Comparison of ENCODE assay signal across 19 cellular contexts in the genomic region with DNA sequence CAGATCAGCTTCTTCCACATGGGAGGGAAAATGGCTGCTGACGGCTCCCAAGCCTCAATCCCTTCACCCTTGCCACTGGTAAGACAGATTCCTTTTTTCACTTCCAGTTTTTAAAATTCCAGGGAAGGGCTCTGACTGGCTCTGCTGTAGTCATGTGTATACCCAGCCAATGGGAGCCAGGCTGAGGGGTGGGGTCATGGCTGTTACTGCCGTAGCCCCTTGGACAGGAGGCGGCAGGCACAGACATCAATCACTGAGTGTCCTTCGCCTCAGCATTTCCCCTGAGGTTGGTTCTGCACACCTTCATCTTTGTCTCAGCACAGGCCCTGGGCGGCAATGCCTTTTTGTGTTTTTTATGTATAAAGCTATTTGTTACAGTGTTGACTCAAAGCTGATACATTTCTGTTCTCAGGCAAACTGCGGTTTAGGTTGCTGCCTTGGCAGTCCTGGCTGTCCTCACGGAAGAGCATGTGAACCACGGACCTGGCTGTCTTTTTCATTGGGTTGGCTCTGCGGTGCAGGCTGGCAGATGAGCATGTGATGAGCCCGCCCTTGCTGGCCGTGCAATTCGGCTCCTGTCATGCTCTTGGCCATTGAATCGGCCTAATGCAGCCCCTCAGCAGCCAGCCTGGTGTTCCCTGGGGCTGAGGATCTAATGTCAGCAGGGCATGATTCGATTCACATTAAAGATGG.
DNase-seq lines count a peak whose midpoint lies in the region; TF ChIP-seq lines count a peak whose summit lies in the region.
"Had no signal": no experiment of that assay in that cellular context is flagged by ENCODE, and none has a peak within 500 bp of the region (broad histone marks: within the 10 kb centered on the region; RNA-seq: fewer than 3 reads in every experiment).

No MANE protein-coding gene starts in this region.

- no peak overlapping the region for H2AK5ac ChIP-seq in mesendoderm (ENCODE audit: low read length)

- H3K9ac ChIP-seq in Loucy (ENCODE audit: low read depth, low read length, poor library complexity, severe bottlenecking) (no peak overlapping the region), mesendoderm (ENCODE audit: low read length) (no peak overlapping the region)

- H3K4me3 ChIP-seq in Loucy (ENCODE audit: low read length, poor library complexity, severe bottlenecking) = no peak overlapping the region
- H3K4me3 ChIP-seq in mesendoderm (ENCODE audit: low read length) = no peak overlapping the region
- no peak overlapping the region for H3K4me3 ChIP-seq in testis
- H3K4me3 ChIP-seq: SJSA1 had no signal

- TF ChIP-seq POLR2A in testis (IDR thresholded peaks at IDR 0.05) = no peak

- WGBS in mesendoderm (ENCODE audit: extremely low coverage, insufficient coverage, low lambda C conversion rate) = no CpG with 5 or more reads among the region's 14 CpGs
- WGBS in testis, 2 donors = 55 to 56% methylated on average over 14 of the region's 14 CpGs

- H3K79me2 ChIP-seq in Loucy (ENCODE audit: insufficient read depth, low read length) (no peaks in the 10 kb centered on the region), mesendoderm (ENCODE audit: control insufficient read depth, insufficient read depth, low read length) (no peaks in the 10 kb centered on the region)

- no peak overlapping the region for H3K18ac ChIP-seq in mesendoderm (ENCODE audit: low read length)

- H3K9me2 ChIP-seq in Loucy (replicated peaks; ENCODE audit: low read depth, low read length) = no peaks in the 10 kb centered on the region

- DNase-seq in SHP77 treated with DMSO at 0.1 percent for 48 hours (lab: John Stamatoyannopoulos, UW) (peak; percentile 75), mesendoderm (no peak), testis (peak; percentile 52), NCI-H748 (lab: John Stamatoyannopoulos, UW; ENCODE audit: unreplicated experiment) (no peak), kidney glomerular epithelial cell (lab: John Stamatoyannopoulos, UW) (no peak), HuH-7 (ENCODE audit: low spot score) (no peak)
- DNase-seq: ACHN, AML-193, Caco-2, EL, HCEC 1CT, NCI-H1048, NCI-H146, NCI-H226, NCI-H524 treated with DMSO at 0.1 percent for 48 hours, RPMI8226 had no signal

- intact Hi-C loops in testis (cut with DNase I; ENCODE audit: low total_unique reads) = no loop called here

- H3K4me2 ChIP-seq in Loucy (ENCODE audit: low read depth, low read length, poor library complexity, severe bottlenecking) = no peak overlapping the region
- H3K4me2 ChIP-seq in mesendoderm (ENCODE audit: low read length) = no peak overlapping the region

- no peaks in the 10 kb centered on the region for H3K27me3 ChIP-seq in Loucy (ENCODE audit: insufficient read depth, low read length, poor library complexity, severe bottlenecking)
- no peaks in the 10 kb centered on the region for H3K27me3 ChIP-seq in mesendoderm (ENCODE audit: insufficient read depth, low read length, poor library complexity)
- no peaks in the 10 kb centered on the region for H3K27me3 ChIP-seq in testis

- H4K5ac ChIP-seq in mesendoderm (ENCODE audit: low read length) = no peak overlapping the region

- no peak overlapping the region for H2BK15ac ChIP-seq in mesendoderm (replicated peaks; ENCODE audit: low read depth)

- H3F3A ChIP-seq in Loucy (ENCODE audit: low read depth) = no peaks in the 10 kb centered on the region

- H3K4me1 ChIP-seq in Loucy (ENCODE audit: insufficient read depth, low read length, poor library complexity, severe bottlenecking) (peaks cover 4% of the 10 kb centered on the region), mesendoderm (ENCODE audit: control insufficient read depth, low read depth, low read length) (no peaks in the 10 kb centered on the region), testis (no peaks in the 10 kb centered on the region)
- H3K4me1 ChIP-seq: Caco-2, SJSA1 had no signal

- no peaks in the 10 kb centered on the region for H3K79me1 ChIP-seq in mesendoderm (ENCODE audit: low read length)

- no peak overlapping the region for H2BK120ac ChIP-seq in mesendoderm (ENCODE audit: low read depth, low read length)

- H2BK5ac ChIP-seq in mesendoderm (ENCODE audit: low read length) = no peak overlapping the region

- H3K36me3 ChIP-seq in Loucy (ENCODE audit: insufficient read depth, low read length) (no peaks in the 10 kb centered on the region), mesendoderm (ENCODE audit: control insufficient read depth, insufficient read depth, low read length) (no peaks in the 10 kb centered on the region), testis (ENCODE audit: low read depth, missing control alignments) (no peaks in the 10 kb centered on the region)
- H3K36me3 ChIP-seq: SJSA1 had no signal

- H2AFZ ChIP-seq in Loucy (ENCODE audit: low read length) = 0 out of 2 replicates have a peak overlapping the region, but pooled peaks have one; percentile 6

- H4K8ac ChIP-seq in mesendoderm (ENCODE audit: low read depth, low read length) = no peak overlapping the region

- H3K9me3 ChIP-seq in Loucy (ENCODE audit: insufficient read depth, low read depth, low read length) = no peaks in the 10 kb centered on the region
- H3K9me3 ChIP-seq in testis = no peaks in the 10 kb centered on the region
- H3K9me3 ChIP-seq: Caco-2, SJSA1 had no signal

- H3K56ac ChIP-seq in mesendoderm (ENCODE audit: low read length) = peak overlapping the region; percentile 20

- no peaks in the 10 kb centered on the region for H4K20me1 ChIP-seq in Loucy (ENCODE audit: insufficient read depth, low read length, poor library complexity, severe bottlenecking)

- H3K27ac ChIP-seq in mesendoderm (ENCODE audit: low read depth, low read length) (no peak overlapping the region), testis (no peak overlapping the region)
- H3K27ac ChIP-seq: HL-60, SJSA1 had no signal

- TF ChIP-seq CTCF in Loucy (conservative IDR thresholded peaks at IDR 0.05; ENCODE audit: low read length) (no peak), testis (IDR thresholded peaks at IDR 0.05) (no peak)

- no peak overlapping the region for H3K4ac ChIP-seq in mesendoderm (ENCODE audit: low read depth, low read length)

- no peak overlapping the region for H3K23ac ChIP-seq in mesendoderm (ENCODE audit: low read length)

Comparison
In these comparisons a context has a peak if more than half of its experiments do, and no peak if none do; other contexts are left out.
1. DNase-seq: peak in SHP77 treated with DMSO at 0.1 percent for 48 hours (single experiment) and testis (single experiment); none in mesendoderm (single experiment), NCI-H748 (single experiment), kidney glomerular epithelial cell (single experiment) and HuH-7 (single experiment).